1 cellular context compared by ENCODE assay signal in the genomic region with DNA sequence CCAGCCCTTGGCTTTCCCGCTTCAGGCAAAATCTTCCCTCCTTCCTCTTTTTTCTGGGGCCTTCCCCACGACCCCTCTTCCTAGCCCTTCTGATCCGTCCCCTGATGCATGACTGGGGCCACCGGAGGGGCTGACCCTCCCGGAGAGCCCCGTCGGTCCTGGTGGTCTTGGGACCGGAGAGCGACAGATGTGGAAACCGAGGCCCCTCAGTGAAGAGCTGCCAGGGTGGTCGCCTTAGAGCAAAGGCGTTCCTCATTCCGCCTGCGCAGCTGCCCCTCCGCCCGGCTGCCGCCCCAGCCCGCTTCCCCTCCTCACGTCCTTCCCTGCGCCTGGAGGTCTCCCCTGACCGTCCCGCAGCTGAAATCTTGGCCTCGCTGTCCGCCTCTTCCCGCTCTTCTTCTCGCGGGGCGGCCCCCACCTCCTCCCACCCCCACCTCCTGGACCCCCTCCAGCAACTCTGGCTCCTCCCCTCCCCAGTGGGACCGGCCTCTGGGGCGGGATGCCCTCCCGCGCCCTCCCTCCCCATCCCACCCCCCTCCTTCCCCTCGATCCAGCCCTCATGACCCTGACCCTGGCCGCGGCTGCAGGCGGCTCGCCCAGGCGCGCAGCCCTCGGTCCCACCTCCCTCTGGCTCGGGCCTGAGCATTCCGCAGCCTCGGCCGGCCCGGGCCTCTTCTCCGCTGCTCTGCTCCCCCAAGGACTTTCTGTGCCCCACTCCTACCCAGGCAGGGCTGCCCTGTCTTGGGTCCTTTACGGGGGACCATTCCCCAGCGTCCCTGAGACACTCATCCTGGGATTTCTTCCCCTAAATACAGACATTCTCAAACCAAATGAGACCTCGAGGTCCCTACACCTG.
TF ChIP-seq lines count a peak whose summit lies in the region.

Gene RARRES2, minus strand, starts transcription at position 367 of the 856 bp plus-strand sequence. CDS start 1,020 bp downstream, outside the sequence.

TF ChIP-seq in HepG2, 621 proteins besides CTCF, POLR2A, EP300 and RAD21 (continued from another document and continues in another):
- TF ChIP-seq CERS6 (CRISPR knock-in tag; IDR thresholded peaks at IDR 0.05), result no peak
- TF ChIP-seq, protein P1, sequence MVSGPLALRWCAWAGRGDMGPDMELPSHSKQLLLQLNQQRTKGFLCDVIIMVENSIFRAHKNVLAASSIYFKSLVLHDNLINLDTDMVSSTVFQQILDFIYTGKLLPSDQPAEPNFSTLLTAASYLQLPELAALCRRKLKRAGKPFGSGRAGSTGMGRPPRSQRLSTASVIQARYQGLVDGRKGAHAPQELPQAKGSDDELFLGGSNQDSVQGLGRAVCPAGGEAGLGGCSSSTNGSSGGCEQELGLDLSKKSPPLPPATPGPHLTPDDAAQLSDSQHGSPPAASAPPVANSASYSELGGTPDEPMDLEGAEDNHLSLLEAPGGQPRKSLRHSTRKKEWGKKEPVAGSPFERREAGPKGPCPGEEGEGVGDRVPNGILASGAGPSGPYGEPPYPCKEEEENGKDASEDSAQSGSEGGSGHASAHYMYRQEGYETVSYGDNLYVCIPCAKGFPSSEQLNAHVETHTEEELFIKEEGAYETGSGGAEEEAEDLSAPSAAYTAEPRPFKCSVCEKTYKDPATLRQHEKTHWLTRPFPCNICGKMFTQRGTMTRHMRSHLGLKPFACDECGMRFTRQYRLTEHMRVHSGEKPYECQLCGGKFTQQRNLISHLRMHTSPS (CRISPR knock-in tag; IDR thresholded peaks at IDR 0.05; ENCODE audit: low read depth), result no peak
- TF ChIP-seq HNF1A (IDR thresholded peaks at IDR 0.05; ENCODE audit: low read depth), result no peak
- TF ChIP-seq HNF1A (CRISPR knock-in tag; IDR thresholded peaks at IDR 0.05; ENCODE audit: borderline replicate concordance), result peak; percentile 19; the same call in 1 of the 2 replicates
- no peak for TF ChIP-seq SIX4 (CRISPR knock-in tag; IDR thresholded peaks at IDR 0.05)
- no peak for TF ChIP-seq ZNF407 (CRISPR knock-in tag; IDR thresholded peaks at IDR 0.05; ENCODE audit: not compliant biosample characterization)
- TF ChIP-seq, protein P2, sequence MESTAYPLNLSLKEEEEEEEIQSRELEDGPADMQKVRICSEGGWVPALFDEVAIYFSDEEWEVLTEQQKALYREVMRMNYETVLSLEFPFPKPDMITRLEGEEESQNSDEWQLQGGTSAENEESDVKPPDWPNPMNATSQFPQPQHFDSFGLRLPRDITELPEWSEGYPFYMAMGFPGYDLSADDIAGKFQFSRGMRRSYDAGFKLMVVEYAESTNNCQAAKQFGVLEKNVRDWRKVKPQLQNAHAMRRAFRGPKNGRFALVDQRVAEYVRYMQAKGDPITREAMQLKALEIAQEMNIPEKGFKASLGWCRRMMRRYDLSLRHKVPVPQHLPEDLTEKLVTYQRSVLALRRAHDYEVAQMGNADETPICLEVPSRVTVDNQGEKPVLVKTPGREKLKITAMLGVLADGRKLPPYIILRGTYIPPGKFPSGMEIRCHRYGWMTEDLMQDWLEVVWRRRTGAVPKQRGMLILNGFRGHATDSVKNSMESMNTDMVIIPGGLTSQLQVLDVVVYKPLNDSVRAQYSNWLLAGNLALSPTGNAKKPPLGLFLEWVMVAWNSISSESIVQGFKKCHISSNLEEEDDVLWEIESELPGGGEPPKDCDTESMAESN (CRISPR knock-in tag; conservative IDR thresholded peaks at IDR 0.05), result no peak
- TF ChIP-seq ZNF430 (CRISPR knock-in tag; IDR thresholded peaks at IDR 0.05), result no peak
- 0 out of 2 replicates have a peak, but pooled peaks have one; percentile 14 for TF ChIP-seq ZNF557 (CRISPR knock-in tag; IDR thresholded peaks at IDR 0.05)
- no peak for TF ChIP-seq ADNP (CRISPR knock-in tag; IDR thresholded peaks at IDR 0.05)
- 0 out of 2 replicates have a peak, but pooled peaks have one; percentile 6 for TF ChIP-seq SATB2 (CRISPR knock-in tag; IDR thresholded peaks at IDR 0.05)
- TF ChIP-seq, protein P3, sequence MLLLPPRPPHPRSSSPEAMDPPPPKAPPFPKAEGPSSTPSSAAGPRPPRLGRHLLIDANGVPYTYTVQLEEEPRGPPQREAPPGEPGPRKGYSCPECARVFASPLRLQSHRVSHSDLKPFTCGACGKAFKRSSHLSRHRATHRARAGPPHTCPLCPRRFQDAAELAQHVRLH (CRISPR knock-in tag; IDR thresholded peaks at IDR 0.05; ENCODE audit: borderline replicate concordance, low read depth), result no peak
- TF ChIP-seq ZNF234 (CRISPR knock-in tag; conservative IDR thresholded peaks at IDR 0.05), result no peak
- no peak for TF ChIP-seq NFAT5 (CRISPR knock-in tag; IDR thresholded peaks at IDR 0.05)
- no peak for TF ChIP-seq FOXM1 (CRISPR knock-in tag; IDR thresholded peaks at IDR 0.05)
- TF ChIP-seq ZNF749 (CRISPR knock-in tag; IDR thresholded peaks at IDR 0.05; ENCODE audit: borderline replicate concordance), result no peak
- TF ChIP-seq GLI4 (CRISPR knock-in tag; IDR thresholded peaks at IDR 0.05; ENCODE audit: borderline replicate concordance), result no peak
- no peak for TF ChIP-seq SRY (CRISPR knock-in tag; IDR thresholded peaks at IDR 0.05)
- no peak for TF ChIP-seq ZNF761 (CRISPR knock-in tag; conservative IDR thresholded peaks at IDR 0.05)
- TF ChIP-seq, protein P4, sequence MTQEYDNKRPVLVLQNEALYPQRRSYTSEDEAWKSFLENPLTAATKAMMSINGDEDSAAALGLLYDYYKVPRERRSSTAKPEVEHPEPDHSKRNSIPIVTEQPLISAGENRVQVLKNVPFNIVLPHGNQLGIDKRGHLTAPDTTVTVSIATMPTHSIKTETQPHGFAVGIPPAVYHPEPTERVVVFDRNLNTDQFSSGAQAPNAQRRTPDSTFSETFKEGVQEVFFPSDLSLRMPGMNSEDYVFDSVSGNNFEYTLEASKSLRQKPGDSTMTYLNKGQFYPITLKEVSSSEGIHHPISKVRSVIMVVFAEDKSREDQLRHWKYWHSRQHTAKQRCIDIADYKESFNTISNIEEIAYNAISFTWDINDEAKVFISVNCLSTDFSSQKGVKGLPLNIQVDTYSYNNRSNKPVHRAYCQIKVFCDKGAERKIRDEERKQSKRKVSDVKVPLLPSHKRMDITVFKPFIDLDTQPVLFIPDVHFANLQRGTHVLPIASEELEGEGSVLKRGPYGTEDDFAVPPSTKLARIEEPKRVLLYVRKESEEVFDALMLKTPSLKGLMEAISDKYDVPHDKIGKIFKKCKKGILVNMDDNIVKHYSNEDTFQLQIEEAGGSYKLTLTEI (CRISPR knock-in tag; conservative IDR thresholded peaks at IDR 0.05), result no peak
- TF ChIP-seq ZNF777 (CRISPR knock-in tag; IDR thresholded peaks at IDR 0.05), result 0 out of 2 replicates have a peak, but pooled peaks have one; percentile 37
